In the genomic region with DNA sequence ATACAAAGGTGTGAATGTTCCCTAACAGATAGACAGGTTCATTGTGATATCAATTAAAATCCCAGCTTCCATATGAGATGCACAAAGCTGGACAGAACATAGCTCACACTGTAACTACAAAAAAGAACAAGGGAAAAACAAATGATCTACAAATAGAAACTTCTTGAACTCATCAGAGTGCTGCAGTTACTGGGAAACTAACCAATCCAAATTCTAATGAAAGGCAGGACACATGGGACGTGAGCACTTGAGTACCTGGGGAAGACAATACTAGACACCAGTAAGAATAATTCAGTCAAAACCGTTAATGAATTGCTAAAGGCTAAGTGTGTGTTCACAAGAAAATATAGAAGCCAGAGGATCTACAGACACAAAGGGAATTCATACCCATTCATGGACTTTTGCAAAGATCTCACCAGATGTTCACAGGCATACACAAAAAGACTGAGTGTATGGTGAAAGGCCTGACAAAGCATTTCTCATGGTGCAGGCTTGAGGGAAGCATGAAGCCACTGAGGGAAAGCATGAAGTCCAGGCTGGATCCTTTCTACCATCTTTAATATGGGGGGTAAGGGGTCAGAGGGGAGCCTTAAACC, we compare ENCODE assay signal across 22 cellular contexts. TPM values are rescaled to one million over a fixed set of nuclear protein-coding genes. Genes with fewer than 3 reads are reported as not detected.
"Had no signal": no experiment of that assay in that cellular context is flagged by ENCODE, and none has a peak within 500 bp of the region (broad histone marks: within the 10 kb centered on the region; RNA-seq: fewer than 3 reads in every experiment).

No MANE protein-coding gene starts in this region.

- H3K36me3 ChIP-seq: thyroid gland had no signal

- H3K27ac Mint-ChIP-seq: activated CD4-positive, alpha-beta T cell treated with anti-CD3 and anti-CD28 coated beads, Interleukin-2, amount 10 ng/mL, durations not matched to agents 24 days and 14 days; activated CD8-positive, alpha-beta T cell treated with anti-CD3 and anti-CD28 coated beads for 36 hours; activated naive CD8-positive, alpha-beta T cell treated with anti-CD3 and anti-CD28 coated beads, Interleukin-2, amount 10 ng/mL, durations not matched to agents 7 days and 5 days; activated T-helper 2 cell treated with anti-CD3 and anti-CD28 coated beads, Interferon-gamma antibody, Interleukin-2, Interleukin-4, amounts not matched to agents 10 μg/mL and 5 μg/mL and 100 μg/mL, durations not matched to agents 14 hours and 24 hours and 36 hours; natural killer cell; T-cell had no signal

- H3K9me3 Mint-ChIP-seq: activated CD4-positive, alpha-beta T cell treated with anti-CD3 and anti-CD28 coated beads, Interleukin-2, amount 10 ng/mL, durations not matched to agents 24 days and 14 days; activated naive CD8-positive, alpha-beta T cell treated with anti-CD3 and anti-CD28 coated beads, Interleukin-2, amount 10 ng/mL, durations not matched to agents 7 days and 5 days; activated T-helper 2 cell treated with anti-CD3 and anti-CD28 coated beads, Interferon-gamma antibody, Interleukin-2, Interleukin-4, amounts not matched to agents 10 μg/mL and 5 μg/mL and 100 μg/mL, durations not matched to agents 14 hours and 24 hours and 36 hours; stimulated activated naive B cell treated with anti-CD40 and anti-IgM and Interleukin-4, amounts not matched to agents 10 μg/mL and 1 μg/mL and 100 μg/mL, for 72 hours; T-cell had no signal

- H3K27me3 Mint-ChIP-seq: activated CD4-positive, alpha-beta T cell treated with anti-CD3 and anti-CD28 coated beads, Interleukin-2, amount 10 ng/mL, durations not matched to agents 24 days and 14 days; activated CD8-positive, alpha-beta T cell treated with anti-CD3 and anti-CD28 coated beads for 36 hours; activated naive CD8-positive, alpha-beta T cell treated with anti-CD3 and anti-CD28 coated beads, Interleukin-2, amount 10 ng/mL, durations not matched to agents 7 days and 5 days; brain; stimulated activated naive B cell treated with anti-CD40 and anti-IgM and Interleukin-4, amounts not matched to agents 10 μg/mL and 1 μg/mL and 100 μg/mL, for 72 hours; T-cell had no signal

- H3K27ac ChIP-seq: parathyroid adenoma, spleen, thyroid gland had no signal

- ATAC-seq: activated CD8-positive, alpha-beta T cell treated with anti-CD3 and anti-CD28 coated beads for 36 hours; natural killer cell; stimulated activated naive B cell treated with anti-CD40 and anti-IgM and Interleukin-4, amounts not matched to agents 10 μg/mL and 1 μg/mL and 100 μg/mL, for 72 hours; T-cell had no signal

- H3K4me3 ChIP-seq: spleen, thyroid gland had no signal

- H3K79me2 ChIP-seq: parathyroid adenoma had no signal

- H3K36me3 Mint-ChIP-seq: natural killer cell had no signal

- H3K4me1 Mint-ChIP-seq: activated CD4-positive, alpha-beta T cell treated with anti-CD3 and anti-CD28 coated beads, Interleukin-2, amount 10 ng/mL, durations not matched to agents 24 days and 14 days; natural killer cell had no signal

- H3K27me3 ChIP-seq: spleen, thyroid gland had no signal

- DNase-seq: activated CD4-positive, alpha-beta T cell treated with anti-CD3 and anti-CD28 coated beads, Interleukin-2, amount 10 ng/mL, durations not matched to agents 24 days and 14 days; activated CD8-positive, alpha-beta T cell treated with anti-CD3 and anti-CD28 coated beads for 36 hours; activated naive CD4-positive, alpha-beta T cell treated with Interleukin-2 at 50 U/mL for 16 hours; activated naive CD8-positive, alpha-beta T cell treated with anti-CD3 and anti-CD28 coated beads, Interleukin-2, amount 10 ng/mL, durations not matched to agents 7 days and 5 days; activated T-cell treated with anti-CD3 and anti-CD28 coated beads, Interleukin-2, amount 50 U/mL, for 1 hour; cortex of kidney; erythroblast; foreskin melanocyte; mesendoderm; natural killer cell; spleen; stimulated activated CD4-positive, alpha-beta T cell treated with anti-CD3 and anti-CD28 coated beads, Interleukin-4, amount 100 ng/mL, for 4 hours; stimulated activated naive B cell treated with anti-CD40 and anti-IgM and Interleukin-4, amounts not matched to agents 10 μg/mL and 1 μg/mL and 100 μg/mL, for 72 hours; T-cell; T1000; thyroid gland had no signal

- H3K4me3 Mint-ChIP-seq: activated CD4-positive, alpha-beta T cell treated with anti-CD3 and anti-CD28 coated beads, Interleukin-2, amount 10 ng/mL, durations not matched to agents 24 days and 14 days; activated CD8-positive, alpha-beta T cell treated with anti-CD3 and anti-CD28 coated beads for 36 hours; activated naive CD8-positive, alpha-beta T cell treated with anti-CD3 and anti-CD28 coated beads, Interleukin-2, amount 10 ng/mL, durations not matched to agents 7 days and 5 days; brain; natural killer cell; stimulated activated naive B cell treated with anti-CD40 and anti-IgM and Interleukin-4, amounts not matched to agents 10 μg/mL and 1 μg/mL and 100 μg/mL, for 72 hours; T-cell had no signal

- H3K9me3 ChIP-seq: thyroid gland had no signal

- H3K4me1 ChIP-seq: parathyroid adenoma, spleen, thyroid gland had no signal

- H2AFZ ChIP-seq: parathyroid adenoma had no signal

RNA-seq across cellular contexts. Expression of gene GPR22, which starts 7.8 kb away (rescaled TPM):
- total RNA-seq: activated CD4-positive, alpha-beta T cell treated with anti-CD3 and anti-CD28 coated beads, Interleukin-2, amount 10 ng/mL, durations not matched to agents 24 days and 14 days; activated CD8-positive, alpha-beta T cell treated with anti-CD3 and anti-CD28 coated beads for 36 hours; activated naive CD8-positive, alpha-beta T cell treated with anti-CD3 and anti-CD28 coated beads, Interleukin-2, amount 10 ng/mL, durations not matched to agents 7 days and 5 days; activated T-helper 2 cell treated with anti-CD3 and anti-CD28 coated beads, Interferon-gamma antibody, Interleukin-2, Interleukin-4, amounts not matched to agents 10 μg/mL and 5 μg/mL and 100 μg/mL, durations not matched to agents 14 hours and 24 hours and 36 hours; kidney epithelial cell; liver; natural killer cell; T-cell; thyroid gland; ureter had no signal
